In genomic region chr1:52368383-52369172, GRCh38 we compare ENCODE assay signal across 8 cellular contexts. TPM values are rescaled to one million over a fixed set of nuclear protein-coding genes. Genes with fewer than 3 reads are reported as not detected.
DNase-seq lines count a peak whose midpoint lies in the region; ATAC-seq, FAIRE-seq and TF ChIP-seq lines count a peak whose summit lies in the region.

No MANE protein-coding gene starts in this region.

- H3K27me3 Mint-ChIP-seq in Caco-2 (ENCODE audit: insufficient read depth, unreplicated experiment) = no peaks in the 10 kb centered on the region

- no peaks in the 10 kb centered on the region for H3K9me3 Mint-ChIP-seq in Caco-2 (ENCODE audit: unreplicated experiment)

- peak overlapping the region; percentile 63 for H3K9ac ChIP-seq in adipocyte (ENCODE audit: low read length)

- no peak overlapping the region for H3K27ac Mint-ChIP-seq in Caco-2 (ENCODE audit: unreplicated experiment)

- FAIRE-seq in H54 (lab: Jason Lieb, UNC) = no peak

- H3K4me1 Mint-ChIP-seq in Caco-2 (ENCODE audit: low read depth, unreplicated experiment) = peaks cover 9% of the 10 kb centered on the region

- H3K27ac ChIP-seq in right atrium auricular region = peak overlapping the region in 1 of 2 donors; percentile 51

- H3K9me3 ChIP-seq in Caco-2 (no peaks in the 10 kb centered on the region), adipocyte (ENCODE audit: control insufficient read depth, low read length) (no peaks in the 10 kb centered on the region), right atrium auricular region (no peaks in the 10 kb centered on the region)

- CTCF ChIA-PET in Caco-2 (lab: Charles Lee) = interaction anchor here (0.7 to 1.4 kb wide), 2 partner anchors 35 to 343 kb away, joined by 3 to 4 read pairs; partner anchors contain the start of genes ORC1 and PRPF38A

- POLR2A ChIA-PET in Caco-2 (lab: Charles Lee) = interaction anchor here (0.6 kb wide), 1 partner anchor 313 kb away, joined by 5 read pairs; no protein-coding TSS in a partner anchor

- H3K4me3 ChIP-seq in Caco-2 (ENCODE audit: low read depth, low read length) (peak overlapping the region; percentile 44), adipocyte (ENCODE audit: low read length) (peak overlapping the region; percentile 72), right atrium auricular region (peak overlapping the region; percentile 23 to 54)

- H3K4me1 ChIP-seq in Caco-2 (peaks cover 6% of the 10 kb centered on the region; the same call in 1 of the 2 replicates), adipocyte (ENCODE audit: control insufficient read depth, insufficient read depth, low read length) (peaks cover 8% of the 10 kb centered on the region), right atrium auricular region (peaks cover 0 to 31% of the 10 kb centered on the region in 2 donors)

- intact Hi-C loops in Caco-2 (cut with micrococcal nuclease; ENCODE audit: unreplicated experiment) = loop anchor here (1.0 kb wide), 1 partner anchor 241 kb away; no protein-coding TSS in a partner anchor

- H3K36me3 ChIP-seq in Caco-2 (ENCODE audit: control insufficient read depth, insufficient read depth, low read length) = no peaks in the 10 kb centered on the region
- peaks cover 4% of the 10 kb centered on the region for H3K36me3 ChIP-seq in adipocyte (ENCODE audit: control insufficient read depth, insufficient read depth, low read length, severe bottlenecking)
- H3K36me3 ChIP-seq in right atrium auricular region = no peaks in the 10 kb centered on the region

- H3K27me3 ChIP-seq in Caco-2 (replicated peaks; ENCODE audit: control insufficient read depth, insufficient read depth, low read length) = no peaks in the 10 kb centered on the region
- no peaks in the 10 kb centered on the region for H3K27me3 ChIP-seq in adipocyte (replicated peaks; ENCODE audit: control insufficient read depth, insufficient read depth, low read length)
- H3K27me3 ChIP-seq in right atrium auricular region = no peaks in the 10 kb centered on the region

- peaks cover 27% of the 10 kb centered on the region for H3K36me3 Mint-ChIP-seq in Caco-2 (ENCODE audit: insufficient read depth, unreplicated experiment)

- peak in 1 of 2 experiments; percentile 32 for TF ChIP-seq CTCF in Caco-2 (IDR thresholded peaks at IDR 0.05; ENCODE audit: insufficient read depth in 1 of 2, low read depth in 1 of 2, low read length in 1 of 2, severe bottlenecking in 1 of 2, unreplicated experiment in 1 of 2)
- no peak for TF ChIP-seq CTCF in right atrium auricular region (IDR thresholded peaks at IDR 0.05)

- no TSS peak for BruUV-seq in Caco-2 (replicated peaks; lab: Mats Ljungman, UMichigan)

- no peak for TF ChIP-seq POLR2A in H54 (IDR thresholded peaks at IDR 0.05; ENCODE audit: low read depth, low read length)

- in situ Hi-C loops in SK-MEL-5 (cut with HindIII; ENCODE audit: low pct_unique_long_range_greater_than_20kb, low sequenced_read_pairs) = no loop called here

- no peak for ATAC-seq in GM18517 (IDR thresholded peaks at IDR 0.05; ENCODE audit: unreplicated experiment)

- DNase-seq in Caco-2 = peak; percentile 70 to 81
- peak; percentile 52 to 55 for DNase-seq in Kasumi-1 (lab: John Stamatoyannopoulos, UW)
- peak; percentile 57 for DNase-seq in SK-MEL-5 (ENCODE audit: low read depth, low spot score)
- DNase-seq in adipocyte (ENCODE audit: low read depth) = peak; percentile 59
- no peak for DNase-seq in right atrium auricular region (ENCODE audit: low spot score)
- peak; percentile 41 for DNase-seq in putamen (ENCODE audit: low spot score)
- DNase-seq in H54 (ENCODE audit: insufficient read length, low spot score) = no peak

- peak overlapping the region; percentile 75 for H3K4me3 Mint-ChIP-seq in Caco-2 (ENCODE audit: unreplicated experiment)

RNA-seq across cellular contexts. Expression of gene CC2D1B, which starts 2.6 kb away (rescaled TPM):
- total RNA-seq in Caco-2 (2022) = 31.1 and 32.4 TPM in 2 replicates
- 38.5 and 41.9 TPM in 2 replicates for total RNA-seq in SK-MEL-5 (2014; rRNA removed; shearing (Covaris generic))
- polyA plus RNA-seq in SK-MEL-5 (2015; cell fraction: cytosol; rRNA removed) = 38.2 and 51.8 TPM in 2 replicates
- polyA plus RNA-seq in SK-MEL-5 (2015; cell fraction: nucleus; rRNA removed) = 143 and 151 TPM in 2 replicates
- total RNA-seq in right atrium auricular region = 10 to 100 TPM; 11.0 to 20.6 TPM

RNA-seq across cellular contexts. Expression of gene ORC1, which starts 35.6 kb away (rescaled TPM):
- total RNA-seq in Caco-2 (2022) (12.1 and 14.0 TPM in 2 replicates), right atrium auricular region (under 1 TPM in 1 of 2 donors, not detected in 1; 0.28 TPM)
- 9.8 and 10.3 TPM in 2 replicates for total RNA-seq in SK-MEL-5 (2014; rRNA removed; shearing (Covaris generic))
- polyA plus RNA-seq in SK-MEL-5 (2015; cell fraction: cytosol; rRNA removed) = 11.6 and 15.0 TPM in 2 replicates
- polyA plus RNA-seq in SK-MEL-5 (2015; cell fraction: nucleus; rRNA removed) = 8.6 and 11.3 TPM in 2 replicates

RNA-seq across cellular contexts. Expression of gene PRPF38A, which starts 35.8 kb away (rescaled TPM):
- 40.4 and 43.1 TPM in 2 replicates for total RNA-seq in Caco-2 (2022)
- 8.5 and 11.0 TPM in 2 replicates for total RNA-seq in SK-MEL-5 (2014; rRNA removed; shearing (Covaris generic))
- polyA plus RNA-seq in SK-MEL-5 (2015; cell fraction: cytosol; rRNA removed) = 11.2 and 16.0 TPM in 2 replicates
- 37.0 and 42.3 TPM in 2 replicates for polyA plus RNA-seq in SK-MEL-5 (2015; cell fraction: nucleus; rRNA removed)
- 1 to 10 TPM; 5.9 to 7.2 TPM for total RNA-seq in right atrium auricular region

Comparison
In these comparisons a context has a peak if more than half of its experiments do, and no peak if none do; other contexts are left out.
1. DNase-seq: peak in Caco-2 (2 of 2), Kasumi-1 (2 of 2), SK-MEL-5 (single experiment), adipocyte (single experiment) and putamen (single experiment); none in right atrium auricular region (single experiment) and H54 (single experiment).
2. Peak in every context shown above with its lines, with median percentiles within 50 percentile points of each other: H3K4me3 ChIP-seq.